8 cellular contexts compared by ENCODE assay signal in the genomic region with DNA sequence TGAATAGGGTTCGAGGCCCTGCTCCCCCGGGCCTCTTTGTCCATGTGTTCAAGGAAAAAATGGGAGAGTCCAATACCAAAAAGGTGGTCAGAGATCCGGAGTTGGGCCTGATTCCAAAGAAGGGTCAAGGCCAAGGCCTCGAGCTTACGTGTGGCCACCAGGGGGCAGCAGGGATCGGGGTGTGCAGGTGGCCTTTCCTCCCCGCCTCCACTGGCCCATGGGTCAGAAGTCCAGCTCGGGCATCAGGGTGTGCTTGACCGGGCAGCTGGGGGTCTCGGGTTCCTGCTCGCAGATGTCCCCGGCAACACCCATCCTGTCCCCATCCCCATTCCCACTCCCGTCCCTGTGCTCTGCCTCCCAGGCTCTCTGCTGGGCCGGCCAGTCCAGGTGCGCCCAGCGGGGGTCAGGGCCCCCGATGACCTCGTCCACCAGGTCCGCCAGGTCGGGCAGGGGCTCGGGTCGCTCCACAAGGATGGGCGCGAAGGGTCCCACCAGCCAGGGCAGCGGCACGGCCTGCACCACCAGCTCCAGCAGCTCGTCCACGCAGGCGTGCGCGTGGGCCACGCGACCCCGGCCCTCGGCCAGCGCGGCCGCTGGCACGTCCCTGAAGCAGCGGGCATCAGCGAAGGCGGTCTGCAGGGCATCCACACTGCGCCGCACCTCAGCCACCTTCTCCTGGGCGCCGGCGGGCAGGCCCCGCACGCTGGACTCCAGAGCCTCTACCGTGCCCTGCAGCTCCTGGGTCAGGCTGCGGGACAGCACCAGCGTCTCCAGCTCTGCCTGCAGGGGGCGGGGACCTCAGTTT. TPM values are rescaled to one million over a fixed set of nuclear protein-coding genes. Genes with fewer than 3 reads are reported as not detected.
DNase-seq lines count a peak whose midpoint lies in the region; ATAC-seq and TF ChIP-seq lines count a peak whose summit lies in the region.

No MANE protein-coding gene starts in this region.

- TF ChIP-seq CTCF in AG04450 (IDR thresholded peaks at IDR 0.05; ENCODE audit: low read depth, low read length) (peak; percentile 63), GM12875 (IDR thresholded peaks at IDR 0.05; ENCODE audit: borderline replicate concordance, insufficient read depth, low read depth, low read length) (peak; percentile 82), Peyer's patch (IDR thresholded peaks at IDR 0.05) (peak in 4 of 6 experiments; percentile 45 to 57 (median 52)), neural cell (IDR thresholded peaks at IDR 0.05; ENCODE audit: poor library complexity, severe bottlenecking) (peak; percentile 33)

- H3K79me2 ChIP-seq in neural cell (replicated peaks; ENCODE audit: insufficient read depth, low read length), result no peaks in the 10 kb centered on the region

- POLR2A ChIA-PET in AG04450 (lab: Yijun Ruan, JAX), result interaction anchor here (0.9 kb wide), 1 partner anchor 111 kb away, joined by 3 read pairs; no protein-coding TSS in a partner anchor

- peaks cover 0 to 7% (median 0%) of the 10 kb centered on the region in 4 donors for H3K4me1 ChIP-seq in Peyer's patch

- no peak for DNase-seq in AG04450 (ENCODE audit: low read depth, low spot score)
- peak; percentile 25 to 72 (median 62) for DNase-seq in Peyer's patch
- peak; percentile 74 for DNase-seq in dermis blood vessel endothelial cell
- DNase-seq in activated gamma-delta T cell treated with Interleukin-2 at 50 U/mL for 16 hours, result no peak

- no peak for TF ChIP-seq RAD21 in neural cell (conservative IDR thresholded peaks at IDR 0.05)

- H3K36me3 ChIP-seq in Peyer's patch (no peaks in the 10 kb centered on the region), neural cell (ENCODE audit: insufficient read depth, low read length) (no peaks in the 10 kb centered on the region)

- no peak overlapping the region for H3K4me2 ChIP-seq in neural cell (ENCODE audit: low read length)

- H3F3A ChIP-seq in neural cell (ENCODE audit: insufficient read depth, low read length, poor library complexity, severe bottlenecking), result no peaks in the 10 kb centered on the region

- H3K27ac ChIP-seq in AG04450 (ENCODE audit: low read depth, low read length) (no peak overlapping the region), Peyer's patch (no peak overlapping the region), neural cell (ENCODE audit: low read length) (no peak overlapping the region)

- no peaks in the 10 kb centered on the region for H4K20me1 ChIP-seq in neural cell (ENCODE audit: insufficient read depth)

- H3K9ac ChIP-seq in neural cell (ENCODE audit: low read length), result no peak overlapping the region

- TF ChIP-seq EP300 in neural cell (conservative IDR thresholded peaks at IDR 0.05; ENCODE audit: poor library complexity, severe bottlenecking), result no peak

- no peak for ATAC-seq in HG03354 (IDR thresholded peaks at IDR 0.05; ENCODE audit: poor library complexity, severe bottlenecking, unreplicated experiment)
- ATAC-seq in HG02970 (IDR thresholded peaks at IDR 0.05; ENCODE audit: low FRiP score, unreplicated experiment), result no peak

- TF ChIP-seq POLR2A in Peyer's patch (IDR thresholded peaks at IDR 0.05), result no peak

- no peak overlapping the region for H2AFZ ChIP-seq in neural cell (ENCODE audit: low read depth, low read length)

- H3K27me3 ChIP-seq in AG04450 (ENCODE audit: control insufficient read depth, insufficient read depth, low read length), result peaks cover 4% of the 10 kb centered on the region
- no peaks in the 10 kb centered on the region for H3K27me3 ChIP-seq in Peyer's patch
- no peaks in the 10 kb centered on the region for H3K27me3 ChIP-seq in neural cell (ENCODE audit: insufficient read depth, low read depth, low read length)

- H3K9me3 ChIP-seq in AG04450 (ENCODE audit: control insufficient read depth, insufficient read depth, low read length) (no peaks in the 10 kb centered on the region; the same call in 1 of the 2 replicates), Peyer's patch (no peaks in the 10 kb centered on the region), neural cell (ENCODE audit: low read length) (no peaks in the 10 kb centered on the region)

- H3K4me3 ChIP-seq in AG04450 (ENCODE audit: low read depth, low read length) (no peak overlapping the region), GM12875 (ENCODE audit: low read depth, low read length) (no peak overlapping the region), Peyer's patch (no peak overlapping the region), neural cell (ENCODE audit: low read length) (no peak overlapping the region)

- no peaks in the 10 kb centered on the region for H3K9me2 ChIP-seq in neural cell (ENCODE audit: insufficient read depth, low read length)

- CTCF ChIA-PET in AG04450 (lab: Charles Lee), result interaction anchor here (1.1 to 2.2 kb wide), 6 partner anchors 11 to 113 kb away, joined by 3 to 13 read pairs (median 8); partner anchors contain the start of gene PLIN5

TF ChIP-seq in neural cell, 6 proteins besides CTCF, POLR2A, EP300 and RAD21:
- no peak for TF ChIP-seq SMC3 (conservative IDR thresholded peaks at IDR 0.05; ENCODE audit: poor library complexity)
- no peak for TF ChIP-seq TAF1 (IDR thresholded peaks at IDR 0.05; ENCODE audit: low read depth)
- TF ChIP-seq EZH2 (IDR thresholded peaks at IDR 0.05; ENCODE audit: borderline replicate concordance, insufficient read depth, low read length, poor library complexity, severe bottlenecking), result no peak
- no peak for TF ChIP-seq REST (IDR thresholded peaks at IDR 0.05; ENCODE audit: borderline replicate concordance)
- TF ChIP-seq MXI1 (conservative IDR thresholded peaks at IDR 0.05; ENCODE audit: poor library complexity, severe bottlenecking), result no peak
- no peak for TF ChIP-seq POLR2AphosphoS5 (IDR thresholded peaks at IDR 0.05)

RNA-seq across cellular contexts. Expression of gene PLIN4, which starts 5.2 kb away (rescaled TPM):
- polyA plus RNA-seq in AG04450 (2011; rRNA removed), result 0.07 and 0.11 TPM in 2 replicates
- polyA minus RNA-seq in AG04450 (2011; rRNA and poly(A)+ RNA removed), result 0.09 and 0.14 TPM in 2 replicates
- total RNA-seq in Peyer's patch, result 1 to 10 TPM in 3 of 4 donors, under 1 TPM in 1; 0.83 to 5.1 (median 2.3) TPM
- 1.1 and 1.5 TPM in 2 replicates for total RNA-seq in dermis blood vessel endothelial cell
- polyA plus RNA-seq in neural cell, result not detected in 2 replicates
- under 0.01 and 0.12 TPM in 2 replicates for polyA minus RNA-seq in neural cell

RNA-seq across cellular contexts. Expression of gene PLIN5, which starts 11.5 kb away (rescaled TPM):
- not detected in 2 replicates for polyA plus RNA-seq in AG04450 (2011; rRNA removed)
- polyA minus RNA-seq in AG04450 (2011; rRNA and poly(A)+ RNA removed), result not detected in 2 replicates
- 1 to 10 TPM in 2 of 4 donors, not detected in 2; 2.1 to 3.2 TPM for total RNA-seq in Peyer's patch
- total RNA-seq in dermis blood vessel endothelial cell, result 4.7 and 11.7 TPM in 2 replicates
- polyA plus RNA-seq in neural cell, result 1.0 and 1.3 TPM in 2 replicates
- polyA minus RNA-seq in neural cell, result 0.35 and 1.2 TPM in 2 replicates

RNA-seq across cellular contexts. Expression of gene LRG1, which starts 16.3 kb away (rescaled TPM):
- polyA plus RNA-seq in AG04450 (2011; rRNA removed), result 0.05 and 0.07 TPM in 2 replicates
- not detected in 2 replicates for polyA minus RNA-seq in AG04450 (2011; rRNA and poly(A)+ RNA removed)
- total RNA-seq in Peyer's patch, result 1 to 10 TPM; 1.7 to 3.5 (median 3.0) TPM
- 1.2 and 1.6 TPM in 2 replicates for total RNA-seq in dermis blood vessel endothelial cell
- polyA plus RNA-seq in neural cell, result not detected in 2 replicates
- 0.49 and 0.58 TPM in 2 replicates for polyA minus RNA-seq in neural cell

RNA-seq across cellular contexts. Expression of gene SEMA6B, which starts 36.0 kb away (rescaled TPM):
- polyA plus RNA-seq in AG04450 (2011; rRNA removed), result 0.66 and 1.1 TPM in 2 replicates
- polyA minus RNA-seq in AG04450 (2011; rRNA and poly(A)+ RNA removed), result 1.5 and 1.6 TPM in 2 replicates
- 1 to 10 TPM; 1.2 to 9.9 (median 3.2) TPM for total RNA-seq in Peyer's patch
- 143 and 209 TPM in 2 replicates for total RNA-seq in dermis blood vessel endothelial cell
- 21.6 and 27.1 TPM in 2 replicates for polyA plus RNA-seq in neural cell
- 59.7 and 71.8 TPM in 2 replicates for polyA minus RNA-seq in neural cell

RNA-seq across cellular contexts. Expression of gene HDGFL2, which starts 51.4 kb away (rescaled TPM):
- 23.5 and 28.2 TPM in 2 replicates for polyA plus RNA-seq in AG04450 (2011; rRNA removed)
- 25.2 and 26.3 TPM in 2 replicates for polyA minus RNA-seq in AG04450 (2011; rRNA and poly(A)+ RNA removed)
- total RNA-seq in Peyer's patch, result 10 to 100 TPM; 20.5 to 73.4 (median 28.6) TPM
- 49.7 and 65.1 TPM in 2 replicates for total RNA-seq in dermis blood vessel endothelial cell
- 79.7 and 89.1 TPM in 2 replicates for polyA plus RNA-seq in neural cell
- 79.6 and 83.5 TPM in 2 replicates for polyA minus RNA-seq in neural cell

Comparison
In these comparisons a context has a peak if more than half of its experiments do, and no peak if none do; other contexts are left out.
1. DNase-seq: peak in Peyer's patch (3 of 3) and dermis blood vessel endothelial cell (single experiment); none in AG04450 (single experiment) and activated gamma-delta T cell treated with Interleukin-2 at 50 U/mL for 16 hours (single experiment).
2. Peak in every context shown above with its lines, with median percentiles within 50 percentile points of each other: CTCF ChIP-seq.